Comparison of ENCODE assay signal across 9 cellular contexts in genomic region chr15:68559342-68560310, GRCh38. TPM values are rescaled to one million over a fixed set of nuclear protein-coding genes. Genes with fewer than 3 reads are reported as not detected.
A peak's percentile ranks its signal among the peaks of the same experiment; 100 is the strongest.
DNase-seq lines count a peak whose midpoint lies in the region; ATAC-seq and TF ChIP-seq lines count a peak whose summit lies in the region.
"Had no signal": no experiment of that assay in that cellular context is flagged by ENCODE, and none has a peak within 500 bp of the region (broad histone marks: within the 10 kb centered on the region; RNA-seq: fewer than 3 reads in every experiment).

No MANE protein-coding gene starts in this region.

- TF ChIP-seq CTCF in liver (IDR thresholded peaks at IDR 0.05; ENCODE audit: low read depth, low read length, missing input control): peak; percentile 87

- TF ChIP-seq RAD21 in liver (IDR thresholded peaks at IDR 0.05): peak; percentile 78 to 87

- peak overlapping the region; percentile 76 for H3K4me3 Mint-ChIP-seq in dendritic cell treated with granulocyte-macrophage colony-stimulating factor and Interleukin-4, amounts not matched to agents 40 ng/mL and 50 ng/mL, for 4 days

- no peaks in the 10 kb centered on the region for H3K36me3 Mint-ChIP-seq in dendritic cell treated with granulocyte-macrophage colony-stimulating factor and Interleukin-4, amounts not matched to agents 40 ng/mL and 50 ng/mL, for 4 days (ENCODE audit: low read depth)

- intact Hi-C loops in dendritic cell treated with granulocyte-macrophage colony-stimulating factor and Interleukin-4, amounts not matched to agents 40 ng/mL and 50 ng/mL, for 4 days (cut with micrococcal nuclease): loop anchor here (1.0 to 10.0 kb wide), 3 partner anchors 115 to 316 kb away; no protein-coding TSS in a partner anchor

- H3K36me3 ChIP-seq in liver (ENCODE audit: control insufficient read depth in 4 of 4, insufficient read depth in 3 of 4, low read depth in 1 of 4, low read length in 3 of 4): no peaks in the 10 kb centered on the region

- no peak overlapping the region for H3K9ac ChIP-seq in liver (ENCODE audit: low read depth in 1 of 2, low read length in 2 of 2)

- peak; percentile 76 for ATAC-seq in HG02642 (IDR thresholded peaks at IDR 0.05; ENCODE audit: poor library complexity, unreplicated experiment)
- ATAC-seq in HG03469 (IDR thresholded peaks at IDR 0.05; ENCODE audit: unreplicated experiment): no peak

- H3K27me3 ChIP-seq in liver (ENCODE audit: control insufficient read depth in 4 of 4, insufficient read depth in 4 of 4, low read length in 3 of 4): no peaks in the 10 kb centered on the region

- H3K4me1 ChIP-seq in liver (ENCODE audit: control insufficient read depth in 4 of 4, insufficient read depth in 4 of 4, low read length in 3 of 4): peaks cover 1 to 9% (median 6%) of the 10 kb centered on the region in 4 donors

- no peaks in the 10 kb centered on the region for H3K9me3 Mint-ChIP-seq in dendritic cell treated with granulocyte-macrophage colony-stimulating factor and Interleukin-4, amounts not matched to agents 40 ng/mL and 50 ng/mL, for 4 days

- DNase-seq in DMS114 treated with DMSO at 0.1 percent for 48 hours (lab: John Stamatoyannopoulos, UW; ENCODE audit: unreplicated experiment) (peak; percentile 88), NCI-H460 (ENCODE audit: extremely low read depth, low read depth) (peak; percentile 50)
- peak; percentile 68 for DNase-seq in activated CD4-positive, alpha-beta T cell treated with anti-CD3 and anti-CD28 coated beads, Interleukin-2, amount 50 U/mL, for 1 hour
- peak; percentile 73 to 79 for DNase-seq in stimulated activated CD4-positive, alpha-beta T cell treated with anti-CD3 and anti-CD28 coated beads, Interleukin-2, amount 100 ng/mL, for 48 hours

- no peaks in the 10 kb centered on the region for H3K9me3 ChIP-seq in liver (ENCODE audit: control insufficient read depth in 4 of 4, low read length in 3 of 4)

- 5% methylated on average over 54 of the region's 54 CpGs for WGBS in liver

- H3K27me3 Mint-ChIP-seq in dendritic cell treated with granulocyte-macrophage colony-stimulating factor and Interleukin-4, amounts not matched to agents 40 ng/mL and 50 ng/mL, for 4 days: peaks cover 57% of the 10 kb centered on the region

- H3K4me1 Mint-ChIP-seq in dendritic cell treated with granulocyte-macrophage colony-stimulating factor and Interleukin-4, amounts not matched to agents 40 ng/mL and 50 ng/mL, for 4 days (ENCODE audit: low read depth): peaks cover 17% of the 10 kb centered on the region

- H3K27ac ChIP-seq in liver (ENCODE audit: low read depth in 1 of 2, low read length in 2 of 2): no peak overlapping the region
- H3K27ac ChIP-seq: epithelial cell of prostate had no signal

- peak overlapping the region in 1 of 3 donors; percentile 36 for H3K4me3 ChIP-seq in liver (ENCODE audit: low read depth in 1 of 3, low read length in 3 of 3)

- peak overlapping the region; percentile 13 for H3K27ac Mint-ChIP-seq in dendritic cell treated with granulocyte-macrophage colony-stimulating factor and Interleukin-4, amounts not matched to agents 40 ng/mL and 50 ng/mL, for 4 days

TF ChIP-seq in liver, 16 proteins besides CTCF, POLR2A, EP300 and RAD21:
- TF ChIP-seq HNF4G (IDR thresholded peaks at IDR 0.05): no peak
- no peak for TF ChIP-seq FOXA1 (IDR thresholded peaks at IDR 0.05)
- no peak for TF ChIP-seq MAX (IDR thresholded peaks at IDR 0.05)
- no peak for TF ChIP-seq HNF4A (conservative IDR thresholded peaks at IDR 0.05)
- TF ChIP-seq EGR1 (IDR thresholded peaks at IDR 0.05; ENCODE audit: low read depth in 2 of 2): no peak
- no peak for TF ChIP-seq REST (IDR thresholded peaks at IDR 0.05)
- no peak for TF ChIP-seq JUND (IDR thresholded peaks at IDR 0.05)
- TF ChIP-seq ZBTB33 (IDR thresholded peaks at IDR 0.05): no peak
- no peak for TF ChIP-seq TAF1 (conservative IDR thresholded peaks at IDR 0.05)
- no peak for TF ChIP-seq ATF3 (IDR thresholded peaks at IDR 0.05)
- no peak for TF ChIP-seq YY1 (IDR thresholded peaks at IDR 0.05)
- TF ChIP-seq SP1 (IDR thresholded peaks at IDR 0.05): no peak
- TF ChIP-seq NR2F2 (IDR thresholded peaks at IDR 0.05): no peak
- no peak for TF ChIP-seq GABPA (IDR thresholded peaks at IDR 0.05 in 1 of 2, conservative IDR thresholded peaks at IDR 0.05 in 1 of 2)
- TF ChIP-seq FOXA2 (IDR thresholded peaks at IDR 0.05): no peak
- TF ChIP-seq RXRA (IDR thresholded peaks at IDR 0.05): no peak

RNA-seq across cellular contexts. Expression of gene CORO2B, which starts 19.2 kb away (rescaled TPM):
- total RNA-seq in NCI-H460 (2014; rRNA removed; shearing (Covaris generic)): not detected in 2 replicates
- polyA plus RNA-seq in NCI-H460 (2014; cell fraction: nucleus; rRNA removed): not detected in 2 replicates
- total RNA-seq in liver: under 1 TPM; 0.50 to 0.65 TPM
- polyA plus RNA-seq in liver: under 1 TPM; 0.15 to 0.54 TPM
